ENCODE assay signal across 16 cellular contexts in genomic region chr5:128196791-128197190, GRCh38.
DNase-seq lines count a peak whose midpoint lies in the region; ATAC-seq and TF ChIP-seq lines count a peak whose summit lies in the region.
"Had no signal": no experiment of that assay in that cellular context is flagged by ENCODE, and none has a peak within 500 bp of the region (broad histone marks: within the 10 kb centered on the region; RNA-seq: fewer than 3 reads in every experiment).

No MANE protein-coding gene starts in this region.

- no peak overlapping the region for H2BK120ac ChIP-seq in IMR-90 (ENCODE audit: low read depth, low read length)

- no peak overlapping the region for H2AFZ ChIP-seq in IMR-90 (replicated peaks; ENCODE audit: low read length, poor library complexity)
- H2AFZ ChIP-seq in hepatocyte, result no peak overlapping the region

- no TSS peak for BruUV-seq in IMR-90 (replicated peaks; lab: Mats Ljungman, UMichigan)

- no peak overlapping the region for H3K9ac ChIP-seq in IMR-90 (ENCODE audit: low read depth, low read length)

- ATAC-seq in IMR-90 (ENCODE audit: low read depth), result peak; percentile 48
- ATAC-seq in gastroesophageal sphincter, result no peak
- ATAC-seq in HG02759 (IDR thresholded peaks at IDR 0.05; ENCODE audit: unreplicated experiment), result no peak
- ATAC-seq: HepG2 had no signal

- H3K18ac ChIP-seq in IMR-90 (ENCODE audit: low read depth, low read length), result no peak overlapping the region

- no peak for TF ChIP-seq EP300 in gastroesophageal sphincter (IDR thresholded peaks at IDR 0.05)

- no peak overlapping the region for H3K14ac ChIP-seq in IMR-90 (replicated peaks; ENCODE audit: low read depth, low read length)

- CTCF ChIA-PET in IMR-90 (lab: Yijun Ruan, JAX), result interaction anchor here (0.8 kb wide), 1 partner anchor 633 kb away, joined by 3 read pairs; no protein-coding TSS in a partner anchor

- H3K4me2 ChIP-seq in IMR-90 (ENCODE audit: low read depth, low read length) (no peak overlapping the region), hepatocyte (no peak overlapping the region)

- POLR2A ChIA-PET in IMR-90 (lab: Charles Lee; ENCODE audit: unreplicated experiment), result no interaction called here

- TF ChIP-seq CTCF in IMR-90 (conservative IDR thresholded peaks at IDR 0.05; ENCODE audit: low read depth, low read length), result no peak
- no peak for TF ChIP-seq CTCF in hepatocyte (IDR thresholded peaks at IDR 0.05; ENCODE audit: poor library complexity)
- no peak for TF ChIP-seq CTCF in BE2C (IDR thresholded peaks at IDR 0.05; ENCODE audit: low read depth, low read length)
- no peak for TF ChIP-seq CTCF in gastroesophageal sphincter (IDR thresholded peaks at IDR 0.05)

- in situ Hi-C loops in IMR-90 (cut with MboI; ENCODE audit: low sequenced_read_pairs), result loop anchor here (10.0 kb wide), 1 partner anchor 292 kb away; no protein-coding TSS in a partner anchor

- H3K27ac ChIP-seq in IMR-90 (ENCODE audit: insufficient read depth, low read length) (no peak overlapping the region), hepatocyte (peak overlapping the region; percentile 64), gastroesophageal sphincter (peak overlapping the region in 2 of 4 donors; percentile 35 to 59)
- H3K27ac ChIP-seq: ascending aorta had no signal

- H3K36me3 ChIP-seq in IMR-90 (ENCODE audit: control insufficient read depth, insufficient read depth, low read length), result no peaks in the 10 kb centered on the region
- H3K36me3 ChIP-seq in hepatocyte (replicated peaks; ENCODE audit: insufficient read depth, low read depth), result no peaks in the 10 kb centered on the region
- no peaks in the 10 kb centered on the region for H3K36me3 ChIP-seq in BE2C
- peaks cover 0 to 9% of the 10 kb centered on the region in 2 donors for H3K36me3 ChIP-seq in gastroesophageal sphincter
- H3K36me3 ChIP-seq: ascending aorta had no signal

- no peak overlapping the region for H2AK5ac ChIP-seq in IMR-90 (ENCODE audit: low read depth, low read length)

- DNase-seq in AG08395 (ENCODE audit: low spot score), result peak; percentile 25
- DNase-seq in IMR-90, result peak; percentile 86
- peak; percentile 48 for DNase-seq in central memory CD4-positive, alpha-beta T cell
- peak; percentile 54 for DNase-seq in hepatocyte (ENCODE audit: low spot score)
- DNase-seq in BE2C, result no peak
- no peak for DNase-seq in NCI-H446 (lab: John Stamatoyannopoulos, UW)
- DNase-seq: activated CD4-positive, CD25-positive, alpha-beta regulatory T cell; GF-D8; left cardiac atrium; NCI-H187 treated with DMSO at 0.1 percent for 48 hours; occipital lobe had no signal

- H4K91ac ChIP-seq in IMR-90 (ENCODE audit: insufficient read depth, low read depth, low read length), result no peak overlapping the region

- H3K9me3 ChIP-seq in IMR-90 (ENCODE audit: control insufficient read depth, insufficient read depth, low read length), result no peaks in the 10 kb centered on the region
- no peaks in the 10 kb centered on the region for H3K9me3 ChIP-seq in hepatocyte (ENCODE audit: low read depth)
- no peaks in the 10 kb centered on the region for H3K9me3 ChIP-seq in BE2C
- H3K9me3 ChIP-seq in gastroesophageal sphincter, result no peaks in the 10 kb centered on the region
- H3K9me3 ChIP-seq: ascending aorta, esophagus muscularis mucosa had no signal

- no peaks in the 10 kb centered on the region for H3K9me1 ChIP-seq in IMR-90 (ENCODE audit: insufficient read depth, low read length)

- H3K23ac ChIP-seq in IMR-90 (ENCODE audit: low read depth, low read length), result no peak overlapping the region

- H2BK15ac ChIP-seq in IMR-90 (ENCODE audit: low read depth, low read length), result no peak overlapping the region

- H3K4ac ChIP-seq in IMR-90 (ENCODE audit: low read depth, low read length), result no peak overlapping the region

- H3K79me1 ChIP-seq in IMR-90 (ENCODE audit: low read depth in 1 of 2, low read length in 2 of 2), result no peaks in the 10 kb centered on the region

- H3K9me2 ChIP-seq in hepatocyte (replicated peaks; ENCODE audit: insufficient read depth), result no peaks in the 10 kb centered on the region

- H2BK20ac ChIP-seq in IMR-90 (ENCODE audit: low read depth, low read length), result no peak overlapping the region

- no peak overlapping the region for H3K56ac ChIP-seq in IMR-90 (ENCODE audit: extremely low read depth, insufficient read depth, low read length)

- no peak overlapping the region for H2AK9ac ChIP-seq in IMR-90 (replicated peaks; ENCODE audit: low read depth, low read length, poor library complexity)

- H3K4me1 ChIP-seq in IMR-90 (ENCODE audit: control insufficient read depth, insufficient read depth, low read length), result peaks cover 3% of the 10 kb centered on the region; the same call in 1 of the 2 replicates
- H3K4me1 ChIP-seq in hepatocyte (ENCODE audit: insufficient read depth), result peaks cover 32% of the 10 kb centered on the region
- no peaks in the 10 kb centered on the region for H3K4me1 ChIP-seq in BE2C
- peaks cover 0 to 33% (median 5%) of the 10 kb centered on the region in 3 donors for H3K4me1 ChIP-seq in gastroesophageal sphincter

- no peaks in the 10 kb centered on the region for H3K79me2 ChIP-seq in hepatocyte

- H3K27me3 ChIP-seq in IMR-90 (ENCODE audit: control insufficient read depth, insufficient read depth, low read length), result peaks cover 2% of the 10 kb centered on the region
- no peaks in the 10 kb centered on the region for H3K27me3 ChIP-seq in hepatocyte
- H3K27me3 ChIP-seq in BE2C, result peaks cover 4% of the 10 kb centered on the region
- no peaks in the 10 kb centered on the region for H3K27me3 ChIP-seq in gastroesophageal sphincter
- H3K27me3 ChIP-seq: ascending aorta, esophagus muscularis mucosa had no signal

- dilution Hi-C loops in IMR-90 (cut with HindIII; ENCODE audit: low sequenced_read_pairs, unreplicated experiment), result no loop called here

- WGBS in IMR-90 (ENCODE audit: extremely low coverage in 2 of 2, insufficient read length in 1 of 2), 2 experiments, result no CpG with 5 or more reads among the region's 3 CpGs
- WGBS in hepatocyte (ENCODE audit: low lambda C conversion rate, missing lambda C conversion rate), result 56% methylated on average over 3 of the region's 3 CpGs
- 37 to 54% methylated on average over 3 of the region's 3 CpGs for WGBS in gastroesophageal sphincter (ENCODE audit: low coverage in 1 of 2), 2 donors

- H4K20me1 ChIP-seq in IMR-90 (ENCODE audit: insufficient read depth, low read length) (no peaks in the 10 kb centered on the region), hepatocyte (ENCODE audit: insufficient read depth, poor library complexity, severe bottlenecking) (no peaks in the 10 kb centered on the region)

- H2BK5ac ChIP-seq in IMR-90 (ENCODE audit: low read depth, low read length, poor library complexity, severe bottlenecking), result no peak overlapping the region

- TF ChIP-seq RAD21 in IMR-90 (IDR thresholded peaks at IDR 0.05; ENCODE audit: low read length), result no peak

- TF ChIP-seq POLR2A in IMR-90 (IDR thresholded peaks at IDR 0.05; ENCODE audit: low read depth, low read length) (no peak), gastroesophageal sphincter (IDR thresholded peaks at IDR 0.05) (no peak)

- no peak overlapping the region for H4K5ac ChIP-seq in IMR-90 (ENCODE audit: low read depth, low read length)

- no peak overlapping the region for H3K4me3 ChIP-seq in IMR-90 (ENCODE audit: insufficient read depth, low read depth, low read length)
- H3K4me3 ChIP-seq in hepatocyte, result no peak overlapping the region
- no peak overlapping the region for H3K4me3 ChIP-seq in BE2C (ENCODE audit: low read depth, low read length)
- no peak overlapping the region for H3K4me3 ChIP-seq in gastroesophageal sphincter
- H3K4me3 ChIP-seq: ascending aorta, esophagus muscularis mucosa had no signal

- intact Hi-C loops in IMR-90 (cut with micrococcal nuclease), result no loop called here

- no peak overlapping the region for H4K8ac ChIP-seq in IMR-90 (ENCODE audit: low read depth in 2 of 2, low read length in 2 of 2)

TF ChIP-seq in IMR-90, 13 proteins besides CTCF, POLR2A, EP300 and RAD21:
- no peak for TF ChIP-seq MAFK (IDR thresholded peaks at IDR 0.05; ENCODE audit: low read depth, low read length)
- TF ChIP-seq MAZ (IDR thresholded peaks at IDR 0.05; ENCODE audit: borderline replicate concordance, low read depth, low read length), result no peak
- TF ChIP-seq FOS (IDR thresholded peaks at IDR 0.05; ENCODE audit: low read depth, low read length), result no peak
- TF ChIP-seq SMC3 (IDR thresholded peaks at IDR 0.05; ENCODE audit: low read depth, low read length), result no peak
- TF ChIP-seq ELK1 (IDR thresholded peaks at IDR 0.05; ENCODE audit: borderline replicate concordance, low read depth, low read length), result no peak
- no peak for TF ChIP-seq MXI1 (IDR thresholded peaks at IDR 0.05; ENCODE audit: borderline replicate concordance, low read depth, low read length)
- TF ChIP-seq NFE2L2 (IDR thresholded peaks at IDR 0.05; ENCODE audit: low read depth, low read length), result no peak
- no peak for TF ChIP-seq CHD1 (IDR thresholded peaks at IDR 0.05; ENCODE audit: low read depth, low read length)
- TF ChIP-seq RCOR1 (IDR thresholded peaks at IDR 0.05; ENCODE audit: insufficient replicate concordance, low read length), result no peak
- no peak for TF ChIP-seq RFX5 (IDR thresholded peaks at IDR 0.05; ENCODE audit: low read depth, low read length)
- peak; percentile 18; the same call in 1 of the 2 replicates for TF ChIP-seq BHLHE40 (IDR thresholded peaks at IDR 0.05; ENCODE audit: low read depth, low read length)
- TF ChIP-seq CEBPB (IDR thresholded peaks at IDR 0.05; ENCODE audit: low read depth, low read length), result peak; percentile 23; the same call in 1 of the 2 replicates
- peak; percentile 23; the same call in 1 of the 2 replicates for TF ChIP-seq USF2 (IDR thresholded peaks at IDR 0.05; ENCODE audit: low read depth, low read length)

Comparison
In these comparisons a context has a peak if more than half of its experiments do, and no peak if none do; other contexts are left out.
1. DNase-seq: peak in AG08395 (single experiment), IMR-90 (single experiment), central memory CD4-positive, alpha-beta T cell (single experiment) and hepatocyte (single experiment); none in BE2C (single experiment) and NCI-H446 (0 of 2).